In genomic region chr4:81599646-81600231, GRCh38 we compare ENCODE assay signal across 14 cellular contexts.
"Had no signal": no experiment of that assay in that cellular context is flagged by ENCODE, and none has a peak within 500 bp of the region (broad histone marks: within the 10 kb centered on the region; RNA-seq: fewer than 3 reads in every experiment).

No MANE protein-coding gene starts in this region.

- H3K27me3 ChIP-seq: ovary, tibial artery had no signal

- FAIRE-seq: TTC549, urothelium cell line had no signal

- DNase-seq: activated B cell treated with CpG ODN at 0.5 μM for 24 hours; activated CD4-positive, alpha-beta T cell treated with anti-CD3 and anti-CD28 coated beads for 48 hours; activated CD8-positive, alpha-beta memory T cell treated with anti-CD3 and anti-CD28 coated beads, Interleukin-2, amount 50 U/mL, for 48 hours; activated naive CD8-positive, alpha-beta T cell treated with anti-CD3 and anti-CD28 coated beads, Interleukin-2, amount 10 ng/mL, durations not matched to agents 7 days and 5 days; activated T-cell treated with anti-CD3 and anti-CD28 coated beads, Interleukin-2, amount 50 U/mL, for 72 hours; cerebellar nuclear complex; effector memory CD8-positive, alpha-beta T cell; erythroblast; ovary; stimulated activated CD4-positive, alpha-beta T cell treated with anti-CD3 and anti-CD28 coated beads, Interleukin-2, amount 100 ng/mL, for 48 hours; T-helper 2 cell; tibial artery had no signal

- H3K27ac ChIP-seq: ovary, tibial artery had no signal

- H3K9me3 ChIP-seq: ovary, tibial artery had no signal

- H3K36me3 ChIP-seq: ovary, tibial artery had no signal

- H3K4me3 ChIP-seq: ovary, tibial artery had no signal
